Comparison of ENCODE assay signal across 9 cellular contexts in genomic region chr21:26732442-26733221, GRCh38.
A peak's percentile ranks its signal among the peaks of the same experiment; 100 is the strongest.
DNase-seq lines count a peak whose midpoint lies in the region; ATAC-seq, FAIRE-seq and TF ChIP-seq lines count a peak whose summit lies in the region.
"Had no signal": no experiment of that assay in that cellular context is flagged by ENCODE, and none has a peak within 500 bp of the region (broad histone marks: within the 10 kb centered on the region; RNA-seq: fewer than 3 reads in every experiment).

No MANE protein-coding gene starts in this region.

- H3K14ac ChIP-seq in H1 (ENCODE audit: insufficient read length): no peak overlapping the region

- TF ChIP-seq EP300 in H1 (IDR thresholded peaks at IDR 0.05; ENCODE audit: borderline replicate concordance in 1 of 2, low read depth in 2 of 2, low read length in 2 of 2): no peak; a peak in 1 of 3 replicates

- BruUV-seq in PC-3 (replicated peaks; lab: Mats Ljungman, UMichigan): no TSS peak

- H3K27me3 Mint-ChIP-seq in activated CD8-positive, alpha-beta memory T cell treated with anti-CD3 and anti-CD28 coated beads, Interleukin-2, amount 10 ng/mL, durations not matched to agents 7 days and 5 days: no peaks in the 10 kb centered on the region
- peaks cover 3% of the 10 kb centered on the region for H3K27me3 Mint-ChIP-seq in memory B cell

- H4K20me1 ChIP-seq in PC-3 (ENCODE audit: low read length): no peaks in the 10 kb centered on the region
- no peaks in the 10 kb centered on the region for H4K20me1 ChIP-seq in H1 (replicated peaks in 1 of 2; ENCODE audit: control insufficient read depth in 1 of 2, insufficient read depth in 2 of 2, low read length in 2 of 2)

- H3K9me2 ChIP-seq in PC-3 (replicated peaks; ENCODE audit: low read length): no peaks in the 10 kb centered on the region

- H3K4me3 ChIP-seq in PC-3 (ENCODE audit: low read length): no peak overlapping the region
- no peak overlapping the region for H3K4me3 ChIP-seq in H1 (ENCODE audit: extremely low read depth in 1 of 4, insufficient read depth in 2 of 4, low read depth in 3 of 4, low read length in 4 of 4)
- H3K4me3 ChIP-seq in upper lobe of right lung: no peak overlapping the region

- no peak overlapping the region for H2AFZ ChIP-seq in PC-3 (ENCODE audit: low read length)
- peak overlapping the region; percentile 84 for H2AFZ ChIP-seq in H1 (ENCODE audit: low read length)

- TF ChIP-seq CTCF in PC-3 (conservative IDR thresholded peaks at IDR 0.05; ENCODE audit: low read depth, low read length) (peak; percentile 81), H1 (IDR thresholded peaks at IDR 0.05; ENCODE audit: control extremely low read depth in 1 of 3, insufficient read depth in 1 of 3, low read depth in 1 of 3, low read length in 3 of 3) (peak; percentile 51 to 85 (median 64)), upper lobe of right lung (IDR thresholded peaks at IDR 0.05) (peak; percentile 68)

- no peak for TF ChIP-seq POLR2A in H1 (IDR thresholded peaks at IDR 0.05; ENCODE audit: control extremely low read depth in 1 of 2, low read depth in 2 of 2, low read length in 2 of 2)

- H3K79me2 ChIP-seq in PC-3 (ENCODE audit: low read length) (no peaks in the 10 kb centered on the region), H1 (ENCODE audit: control insufficient read depth in 1 of 2, insufficient read depth in 2 of 2, low read length in 2 of 2) (no peaks in the 10 kb centered on the region)

- H4K8ac ChIP-seq in H1 (ENCODE audit: extremely low read depth, insufficient read depth, low read length): peak overlapping the region; percentile 59; the same call in 1 of the 2 replicates

- H3K9me3 Mint-ChIP-seq in activated CD8-positive, alpha-beta memory T cell treated with anti-CD3 and anti-CD28 coated beads, Interleukin-2, amount 10 ng/mL, durations not matched to agents 7 days and 5 days (ENCODE audit: low read depth): no peaks in the 10 kb centered on the region
- no peaks in the 10 kb centered on the region for H3K9me3 Mint-ChIP-seq in memory B cell
- H3K9me3 Mint-ChIP-seq: activated naive CD4-positive, alpha-beta T cell treated with anti-CD3 and anti-CD28 coated beads, Interleukin-2, amount 50 U/mL, for 72 hours had no signal

- no peak overlapping the region for H3K56ac ChIP-seq in H1 (replicated peaks; ENCODE audit: insufficient read length, low read depth, low read length)

- H2BK15ac ChIP-seq in H1 (ENCODE audit: low read length): peak overlapping the region; percentile 92

- no peak overlapping the region for H3K4ac ChIP-seq in H1 (replicated peaks; ENCODE audit: insufficient read length, low read depth, low read length)

- intact Hi-C loops in PC-3 (cut with micrococcal nuclease) (no loop called here), upper lobe of right lung (cut with DNase I) (no loop called here)

- no peaks in the 10 kb centered on the region for H3K9me3 ChIP-seq in PC-3 (ENCODE audit: low read length)
- H3K9me3 ChIP-seq in H1 (ENCODE audit: insufficient read depth in 2 of 2, low read depth in 1 of 2, low read length in 1 of 2): no peaks in the 10 kb centered on the region
- H3K9me3 ChIP-seq in upper lobe of right lung: no peaks in the 10 kb centered on the region

- CTCF ChIA-PET in activated CD8-positive, alpha-beta memory T cell treated with anti-CD3 and anti-CD28 coated beads, Interleukin-2, amount 10 ng/mL, durations not matched to agents 7 days and 5 days (lab: Charles Lee): interaction anchor here (0.6 to 1.1 kb wide), 2 partner anchors 12 to 20 kb away, joined by 3 read pairs; no protein-coding TSS in a partner anchor
- CTCF ChIA-PET in PC-3 (lab: Charles Lee) (interaction anchor here (0.6 kb wide), 1 partner anchor 365 kb away, joined by 3 read pairs; no protein-coding TSS in a partner anchor), H1 (lab: Charles Lee; ENCODE audit: partially characterized antibody) (interaction anchor here (0.5 to 3.4 kb wide), 16 partner anchors 10 to 1735 kb away, joined by 3 to 17 read pairs (median 3); no protein-coding TSS in a partner anchor)

- H3K4me1 ChIP-seq in PC-3 (ENCODE audit: insufficient read depth, low read length): no peaks in the 10 kb centered on the region
- peaks cover 0 to 8% (median 4%) of the 10 kb centered on the region in 4 experiments; a peak in 6 of 7 replicates for H3K4me1 ChIP-seq in H1 (replicated peaks in 1 of 4; ENCODE audit: control insufficient read depth in 3 of 4, insufficient read depth in 4 of 4, low read length in 3 of 4)
- peaks cover 6% of the 10 kb centered on the region for H3K4me1 ChIP-seq in upper lobe of right lung

- H3K23ac ChIP-seq in H1 (ENCODE audit: insufficient read length): no peak overlapping the region

- H3K9ac ChIP-seq in PC-3 (ENCODE audit: low read length): no peak overlapping the region
- H3K9ac ChIP-seq in H1 (replicated peaks in 1 of 4; ENCODE audit: extremely low read depth in 1 of 4, low read depth in 3 of 4, low read length in 3 of 4): no peak overlapping the region

- H3K4me3 Mint-ChIP-seq in activated CD8-positive, alpha-beta memory T cell treated with anti-CD3 and anti-CD28 coated beads, Interleukin-2, amount 10 ng/mL, durations not matched to agents 7 days and 5 days: no peak overlapping the region
- H3K4me3 Mint-ChIP-seq in memory B cell: no peak overlapping the region

- 0 out of 2 replicates have a peak overlapping the region, but pooled peaks have one; percentile 29 for H2AK5ac ChIP-seq in H1 (ENCODE audit: low read depth, low read length)

- WGBS in H1 (ENCODE audit: extremely low coverage in 1 of 2, insufficient coverage in 1 of 2, insufficient read length in 1 of 2, insufficient replicate concordance in 2 of 2, low coverage in 1 of 2, low lambda C conversion rate in 2 of 2, missing lambda C conversion rate in 1 of 2), 2 experiments: 43% methylated on average over 10 of the region's 10 CpGs; no CpG with 5 or more reads in 1 of the 2 experiments

- H3K27me3 ChIP-seq in PC-3 (ENCODE audit: low read length) (0 out of 2 replicates have a peak, but pooled peaks cover 2% of the 10 kb centered on the region), H1 (replicated peaks in 1 of 4; ENCODE audit: control insufficient read depth in 3 of 4, extremely low read depth in 1 of 4, insufficient read depth in 3 of 4, low read length in 3 of 4) (no peaks in the 10 kb centered on the region; a peak in 2 of 7 replicates), upper lobe of right lung (no peaks in the 10 kb centered on the region)

- no peak overlapping the region for H3K4me2 ChIP-seq in PC-3 (ENCODE audit: low read length)
- H3K4me2 ChIP-seq in H1 (ENCODE audit: insufficient read depth in 1 of 2, low read depth in 2 of 2, low read length in 2 of 2): peak overlapping the region; percentile 25 to 36; a peak in 3 of 4 replicates

- no peak for ATAC-seq in activated CD8-positive, alpha-beta memory T cell treated with anti-CD3 and anti-CD28 coated beads, Interleukin-2, amount 10 ng/mL, durations not matched to agents 7 days and 5 days
- ATAC-seq in PC-3 (peak; percentile 37; the same call in 1 of the 2 replicates), memory B cell (ENCODE audit: low read depth) (peak; percentile 35), upper lobe of right lung (peak; percentile 74), GM21390 (IDR thresholded peaks at IDR 0.05; ENCODE audit: unreplicated experiment) (no peak)
- ATAC-seq: activated naive CD4-positive, alpha-beta T cell treated with anti-CD3 and anti-CD28 coated beads, Interleukin-2, amount 50 U/mL, for 72 hours had no signal

- H2BK12ac ChIP-seq in H1 (ENCODE audit: low read depth, low read length): peak overlapping the region; percentile 97

- H2BK5ac ChIP-seq in H1 (ENCODE audit: low read depth, low read length): peak overlapping the region; percentile 26; the same call in 1 of the 2 replicates

- POLR2A ChIA-PET in PC-3 (lab: Charles Lee; ENCODE audit: unreplicated experiment) (no interaction called here), H1 (lab: Charles Lee; ENCODE audit: partially characterized antibody) (interaction anchor here (1.0 to 1.1 kb wide), 3 partner anchors 9 to 113 kb away, joined by 3 to 4 read pairs (median 4); no protein-coding TSS in a partner anchor)

- DNase-seq in activated CD8-positive, alpha-beta memory T cell treated with anti-CD3 and anti-CD28 coated beads for 24 hours: peak; percentile 63
- DNase-seq in activated CD8-positive, alpha-beta memory T cell treated with anti-CD3 and anti-CD28 coated beads, Interleukin-2, amount 10 ng/mL, durations not matched to agents 7 days and 5 days: no peak
- DNase-seq in PC-3 (peak; percentile 64), H1 (ENCODE audit: low read depth in 1 of 2, low spot score in 2 of 2) (peak; percentile 34 to 80), memory B cell (ENCODE audit: low spot score in 2 of 2) (no peak), upper lobe of right lung (peak; percentile 65), NCI-H128 (lab: John Stamatoyannopoulos, UW; ENCODE audit: unreplicated experiment) (no peak)

- peak; percentile 71 for FAIRE-seq in H1 (lab: Jason Lieb, UNC)

- no peak overlapping the region for H3K27ac Mint-ChIP-seq in activated CD8-positive, alpha-beta memory T cell treated with anti-CD3 and anti-CD28 coated beads, Interleukin-2, amount 10 ng/mL, durations not matched to agents 7 days and 5 days
- H3K27ac Mint-ChIP-seq in memory B cell: no peak overlapping the region
- H3K27ac Mint-ChIP-seq: activated naive CD4-positive, alpha-beta T cell treated with anti-CD3 and anti-CD28 coated beads, Interleukin-2, amount 50 U/mL, for 72 hours had no signal

- no peaks in the 10 kb centered on the region for H3F3A ChIP-seq in PC-3 (ENCODE audit: low read length, unreplicated experiment)

- H3K36me3 ChIP-seq in PC-3 (ENCODE audit: low read depth, low read length) (no peaks in the 10 kb centered on the region), H1 (ENCODE audit: control insufficient read depth in 2 of 4, insufficient read depth in 4 of 4, low read length in 3 of 4) (no peaks in the 10 kb centered on the region), upper lobe of right lung (no peaks in the 10 kb centered on the region)

- peak overlapping the region; percentile 90; the same call in 1 of the 2 replicates for H2BK20ac ChIP-seq in H1 (ENCODE audit: low read length)

- peak overlapping the region; percentile 83 for H3K18ac ChIP-seq in H1 (ENCODE audit: extremely low read depth, low read length)

- H2BK120ac ChIP-seq in H1 (replicated peaks; ENCODE audit: low read depth, low read length): peak overlapping the region; percentile 25

- no peaks in the 10 kb centered on the region for H3K4me1 Mint-ChIP-seq in activated CD8-positive, alpha-beta memory T cell treated with anti-CD3 and anti-CD28 coated beads, Interleukin-2, amount 10 ng/mL, durations not matched to agents 7 days and 5 days
- no peaks in the 10 kb centered on the region for H3K4me1 Mint-ChIP-seq in memory B cell

- H4K91ac ChIP-seq in H1 (replicated peaks; ENCODE audit: insufficient read length, low read length): peak overlapping the region; percentile 63

- TF ChIP-seq RAD21 in H1 (IDR thresholded peaks at IDR 0.05 in 1 of 2, conservative IDR thresholded peaks at IDR 0.05 in 1 of 2; ENCODE audit: low read depth in 2 of 2, low read length in 2 of 2): peak; percentile 36 to 53; a peak in 3 of 4 replicates

- H3K23me2 ChIP-seq in H1 (ENCODE audit: low read depth, low read length): no peaks in the 10 kb centered on the region

- no peaks in the 10 kb centered on the region for H3K36me3 Mint-ChIP-seq in activated CD8-positive, alpha-beta memory T cell treated with anti-CD3 and anti-CD28 coated beads, Interleukin-2, amount 10 ng/mL, durations not matched to agents 7 days and 5 days
- H3K36me3 Mint-ChIP-seq in memory B cell: no peaks in the 10 kb centered on the region
- H3K36me3 Mint-ChIP-seq: activated naive CD4-positive, alpha-beta T cell treated with anti-CD3 and anti-CD28 coated beads, Interleukin-2, amount 50 U/mL, for 72 hours had no signal

- no peak overlapping the region for H4K5ac ChIP-seq in H1 (ENCODE audit: insufficient read length, low read depth, low read length)

- H3K79me1 ChIP-seq in H1 (ENCODE audit: low read depth, low read length): no peaks in the 10 kb centered on the region

- H3K27ac ChIP-seq in PC-3 (ENCODE audit: low read length): no peak overlapping the region
- no peak overlapping the region; the same call in 1 of the 2 replicates for H3K27ac ChIP-seq in H1 (ENCODE audit: low read depth, low read length)
- no peak overlapping the region for H3K27ac ChIP-seq in upper lobe of right lung

Comparison
In these comparisons a context has a peak if more than half of its experiments do, and no peak if none do; other contexts are left out.
1. DNase-seq: peak in activated CD8-positive, alpha-beta memory T cell treated with anti-CD3 and anti-CD28 coated beads for 24 hours (single experiment), PC-3 (single experiment), H1 (2 of 2) and upper lobe of right lung (single experiment); none in activated CD8-positive, alpha-beta memory T cell treated with anti-CD3 and anti-CD28 coated beads, Interleukin-2, amount 10 ng/mL, durations not matched to agents 7 days and 5 days (single experiment), memory B cell (0 of 2) and NCI-H128 (single experiment).
2. ATAC-seq: peak in PC-3 (single experiment), memory B cell (single experiment) and upper lobe of right lung (single experiment); none in activated CD8-positive, alpha-beta memory T cell treated with anti-CD3 and anti-CD28 coated beads, Interleukin-2, amount 10 ng/mL, durations not matched to agents 7 days and 5 days (single experiment) and GM21390 (single experiment).
3. Peak in every context shown above with its lines, with median percentiles within 50 percentile points of each other: CTCF ChIP-seq.